1 cellular context compared by ENCODE assay signal in the genomic region with DNA sequence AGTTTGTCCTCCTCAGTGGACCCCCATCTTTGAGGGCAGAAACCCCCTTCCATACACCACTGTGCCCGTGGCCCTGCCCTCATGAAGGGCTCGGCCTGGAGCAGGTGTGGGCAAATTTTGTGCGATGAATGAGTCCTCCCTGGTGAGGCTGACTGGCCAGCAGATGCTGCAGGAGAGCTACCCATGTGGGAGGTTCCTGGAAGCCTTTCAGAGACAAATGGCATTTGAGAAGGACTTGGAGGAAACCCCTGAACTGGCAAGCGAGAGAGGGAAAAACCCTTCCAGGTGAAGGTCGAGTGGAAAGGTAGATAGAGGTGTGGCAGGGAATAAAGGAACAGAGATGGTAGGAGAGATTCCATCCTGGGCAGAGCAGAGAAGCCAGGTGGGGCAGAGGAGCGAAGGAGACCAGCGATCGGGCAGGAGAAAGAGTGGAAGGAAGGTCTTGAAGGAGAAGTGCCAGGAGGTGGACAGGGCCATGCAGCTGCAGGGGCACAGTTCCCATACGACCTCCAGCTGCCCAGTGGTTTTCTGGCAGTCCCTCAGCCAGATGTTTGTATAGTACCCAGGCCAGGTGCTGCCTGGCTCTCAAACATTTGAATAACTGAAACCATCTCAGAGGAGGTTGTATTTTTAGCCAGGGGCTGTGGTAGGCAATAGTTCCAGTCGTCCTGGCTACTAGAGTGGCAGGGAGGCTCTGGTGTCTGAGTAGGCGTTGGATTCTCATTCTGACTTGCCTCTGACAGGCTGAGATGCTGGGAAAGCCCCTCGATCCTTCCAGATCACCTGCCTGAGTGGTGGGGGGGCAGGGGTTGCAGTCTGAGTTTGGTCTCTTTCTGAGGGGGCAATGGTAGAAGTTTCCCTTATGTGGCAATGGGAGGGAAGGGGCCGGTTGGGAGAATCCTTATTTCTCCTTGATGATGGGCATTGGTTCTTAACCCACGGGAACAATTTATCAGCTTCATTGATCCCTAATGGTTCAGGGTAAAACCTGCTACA.
TF ChIP-seq lines count a peak whose summit lies in the region.

No MANE protein-coding gene starts in this region.

TF ChIP-seq in GM12878, 131 proteins besides CTCF, POLR2A, EP300 and RAD21 (continued from another document):
- TF ChIP-seq, protein P1, sequence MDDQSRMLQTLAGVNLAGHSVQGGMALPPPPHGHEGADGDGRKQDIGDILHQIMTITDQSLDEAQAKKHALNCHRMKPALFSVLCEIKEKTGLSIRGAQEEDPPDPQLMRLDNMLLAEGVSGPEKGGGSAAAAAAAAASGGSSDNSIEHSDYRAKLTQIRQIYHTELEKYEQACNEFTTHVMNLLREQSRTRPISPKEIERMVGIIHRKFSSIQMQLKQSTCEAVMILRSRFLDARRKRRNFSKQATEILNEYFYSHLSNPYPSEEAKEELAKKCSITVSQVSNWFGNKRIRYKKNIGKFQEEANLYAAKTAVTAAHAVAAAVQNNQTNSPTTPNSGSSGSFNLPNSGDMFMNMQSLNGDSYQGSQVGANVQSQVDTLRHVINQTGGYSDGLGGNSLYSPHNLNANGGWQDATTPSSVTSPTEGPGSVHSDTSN (IDR thresholded peaks at IDR 0.05; ENCODE audit: insufficient replicate concordance, low read depth, low read length): peak; percentile 82
- peak; percentile 87 for TF ChIP-seq MYB (IDR thresholded peaks at IDR 0.05; ENCODE audit: borderline replicate concordance, low read depth, low read length)
- TF ChIP-seq EED (IDR thresholded peaks at IDR 0.05; ENCODE audit: low read depth): peak; percentile 98
- TF ChIP-seq, protein P2, sequence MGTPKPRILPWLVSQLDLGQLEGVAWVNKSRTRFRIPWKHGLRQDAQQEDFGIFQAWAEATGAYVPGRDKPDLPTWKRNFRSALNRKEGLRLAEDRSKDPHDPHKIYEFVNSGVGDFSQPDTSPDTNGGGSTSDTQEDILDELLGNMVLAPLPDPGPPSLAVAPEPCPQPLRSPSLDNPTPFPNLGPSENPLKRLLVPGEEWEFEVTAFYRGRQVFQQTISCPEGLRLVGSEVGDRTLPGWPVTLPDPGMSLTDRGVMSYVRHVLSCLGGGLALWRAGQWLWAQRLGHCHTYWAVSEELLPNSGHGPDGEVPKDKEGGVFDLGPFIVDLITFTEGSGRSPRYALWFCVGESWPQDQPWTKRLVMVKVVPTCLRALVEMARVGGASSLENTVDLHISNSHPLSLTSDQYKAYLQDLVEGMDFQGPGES (IDR thresholded peaks at IDR 0.05): no peak
- peak; percentile 98 for TF ChIP-seq TCF3 (IDR thresholded peaks at IDR 0.05; ENCODE audit: borderline replicate concordance, insufficient read depth, low read depth, low read length)
- peak in 1 of 2 experiments; percentile 80; a peak in 1 of 4 replicates for TF ChIP-seq ETV6 (conservative IDR thresholded peaks at IDR 0.05 in 1 of 2, IDR thresholded peaks at IDR 0.05 in 1 of 2; ENCODE audit: borderline replicate concordance in 1 of 2, low read depth in 1 of 2)
- no peak for TF ChIP-seq SUPT20H (IDR thresholded peaks at IDR 0.05; ENCODE audit: borderline replicate concordance, control insufficient read depth, low read depth, low read length)
- TF ChIP-seq SIN3A (IDR thresholded peaks at IDR 0.05; ENCODE audit: low read depth, low read length): no peak
- TF ChIP-seq CHD4 (IDR thresholded peaks at IDR 0.05): 0 out of 2 replicates have a peak, but pooled peaks have one; percentile 88
- TF ChIP-seq, protein P3, sequence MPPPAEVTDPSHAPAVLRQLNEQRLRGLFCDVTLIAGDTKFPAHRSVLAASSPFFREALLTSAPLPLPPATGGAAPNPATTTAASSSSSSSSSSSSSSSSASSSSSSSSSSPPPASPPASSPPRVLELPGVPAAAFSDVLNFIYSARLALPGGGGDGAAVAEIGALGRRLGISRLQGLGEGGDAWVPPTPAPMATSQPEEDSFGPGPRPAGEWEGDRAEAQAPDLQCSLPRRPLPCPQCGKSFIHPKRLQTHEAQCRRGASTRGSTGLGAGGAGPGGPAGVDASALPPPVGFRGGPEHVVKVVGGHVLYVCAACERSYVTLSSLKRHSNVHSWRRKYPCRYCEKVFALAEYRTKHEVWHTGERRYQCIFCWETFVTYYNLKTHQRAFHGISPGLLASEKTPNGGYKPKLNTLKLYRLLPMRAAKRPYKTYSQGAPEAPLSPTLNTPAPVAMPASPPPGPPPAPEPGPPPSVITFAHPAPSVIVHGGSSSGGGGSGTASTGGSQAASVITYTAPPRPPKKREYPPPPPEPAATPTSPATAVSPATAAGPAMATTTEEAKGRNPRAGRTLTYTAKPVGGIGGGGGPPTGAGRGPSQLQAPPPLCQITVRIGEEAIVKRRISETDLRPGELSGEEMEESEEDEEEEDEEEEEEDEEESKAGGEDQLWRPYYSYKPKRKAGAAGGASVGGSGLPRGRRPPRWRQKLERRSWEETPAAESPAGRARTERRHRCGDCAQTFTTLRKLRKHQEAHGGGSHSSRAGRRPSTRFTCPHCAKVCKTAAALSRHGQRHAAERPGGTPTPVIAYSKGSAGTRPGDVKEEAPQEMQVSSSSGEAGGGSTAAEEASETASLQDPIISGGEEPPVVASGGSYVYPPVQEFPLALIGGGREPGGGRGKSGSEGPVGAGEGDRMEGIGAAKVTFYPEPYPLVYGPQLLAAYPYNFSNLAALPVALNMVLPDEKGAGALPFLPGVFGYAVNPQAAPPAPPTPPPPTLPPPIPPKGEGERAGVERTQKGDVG (CRISPR knock-in tag; IDR thresholded peaks at IDR 0.05): no peak
- peak; percentile 72 for TF ChIP-seq RAD51 (IDR thresholded peaks at IDR 0.05)
- TF ChIP-seq HCFC1 (IDR thresholded peaks at IDR 0.05; ENCODE audit: low read length): no peak
- TF ChIP-seq, protein P4, sequence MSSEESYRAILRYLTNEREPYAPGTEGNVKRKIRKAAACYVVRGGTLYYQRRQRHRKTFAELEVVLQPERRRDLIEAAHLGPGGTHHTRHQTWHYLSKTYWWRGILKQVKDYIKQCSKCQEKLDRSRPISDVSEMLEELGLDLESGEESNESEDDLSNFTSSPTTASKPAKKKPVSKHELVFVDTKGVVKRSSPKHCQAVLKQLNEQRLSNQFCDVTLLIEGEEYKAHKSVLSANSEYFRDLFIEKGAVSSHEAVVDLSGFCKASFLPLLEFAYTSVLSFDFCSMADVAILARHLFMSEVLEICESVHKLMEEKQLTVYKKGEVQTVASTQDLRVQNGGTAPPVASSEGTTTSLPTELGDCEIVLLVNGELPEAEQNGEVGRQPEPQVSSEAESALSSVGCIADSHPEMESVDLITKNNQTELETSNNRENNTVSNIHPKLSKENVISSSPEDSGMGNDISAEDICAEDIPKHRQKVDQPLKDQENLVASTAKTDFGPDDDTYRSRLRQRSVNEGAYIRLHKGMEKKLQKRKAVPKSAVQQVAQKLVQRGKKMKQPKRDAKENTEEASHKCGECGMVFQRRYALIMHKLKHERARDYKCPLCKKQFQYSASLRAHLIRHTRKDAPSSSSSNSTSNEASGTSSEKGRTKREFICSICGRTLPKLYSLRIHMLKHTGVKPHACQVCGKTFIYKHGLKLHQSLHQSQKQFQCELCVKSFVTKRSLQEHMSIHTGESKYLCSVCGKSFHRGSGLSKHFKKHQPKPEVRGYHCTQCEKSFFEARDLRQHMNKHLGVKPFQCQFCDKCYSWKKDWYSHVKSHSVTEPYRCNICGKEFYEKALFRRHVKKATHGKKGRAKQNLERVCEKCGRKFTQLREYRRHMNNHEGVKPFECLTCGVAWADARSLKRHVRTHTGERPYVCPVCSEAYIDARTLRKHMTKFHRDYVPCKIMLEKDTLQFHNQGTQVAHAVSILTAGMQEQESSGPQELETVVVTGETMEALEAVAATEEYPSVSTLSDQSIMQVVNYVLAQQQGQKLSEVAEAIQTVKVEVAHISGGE (CRISPR knock-in tag; IDR thresholded peaks at IDR 0.05): no peak
- peak; percentile 70 for TF ChIP-seq CREB1 (IDR thresholded peaks at IDR 0.05; ENCODE audit: low read depth)
- no peak for TF ChIP-seq POLR2AphosphoS2 (IDR thresholded peaks at IDR 0.05; ENCODE audit: low read depth, low read length)
- TF ChIP-seq SP1 (IDR thresholded peaks at IDR 0.05; ENCODE audit: low read depth, low read length): peak; percentile 87
- peak; percentile 87; the same call in 1 of the 2 replicates for TF ChIP-seq CBFB (IDR thresholded peaks at IDR 0.05; ENCODE audit: low read depth)
- no peak; a peak in 1 of 4 replicates for TF ChIP-seq CEBPB (IDR thresholded peaks at IDR 0.05; ENCODE audit: borderline replicate concordance in 1 of 2, low read depth in 2 of 2, low read length in 2 of 2)
